1 cellular context compared by ENCODE assay signal in genomic region chr11:23232652-23233051, GRCh38.
TF ChIP-seq lines count a peak whose summit lies in the region.

No MANE protein-coding gene starts in this region.

TF ChIP-seq in SK-N-SH, 30 proteins besides CTCF, POLR2A, EP300 and RAD21 (continued from another document):
- TF ChIP-seq POLR2AphosphoS5 (IDR thresholded peaks at IDR 0.05; ENCODE audit: low read depth, low read length) (no peak), IRF3 (IDR thresholded peaks at IDR 0.05; ENCODE audit: low read depth, low read length) (no peak), USF2 (IDR thresholded peaks at IDR 0.05; ENCODE audit: borderline replicate concordance, low read depth, low read length) (no peak)
